9 cellular contexts compared by ENCODE assay signal in genomic region chr16:71210-71539, GRCh38. TPM values are rescaled to one million over a fixed set of nuclear protein-coding genes. Genes with fewer than 3 reads are reported as not detected.
DNase-seq lines count a peak whose midpoint lies in the region; ATAC-seq, FAIRE-seq and TF ChIP-seq lines count a peak whose summit lies in the region.
"Had no signal": no experiment of that assay in that cellular context is flagged by ENCODE, and none has a peak within 500 bp of the region (broad histone marks: within the 10 kb centered on the region; RNA-seq: fewer than 3 reads in every experiment).

No MANE protein-coding gene starts in this region.

- H3K4me2 ChIP-seq in GM23338 (peak overlapping the region; percentile 93), astrocyte (ENCODE audit: low read length) (peak overlapping the region; percentile 96), skeletal muscle satellite cell (ENCODE audit: low read length) (peak overlapping the region; percentile 86)

- H3K36me3 ChIP-seq in GM23338 (ENCODE audit: insufficient read depth) (no peaks in the 10 kb centered on the region), astrocyte (ENCODE audit: insufficient read depth, low read length) (no peaks in the 10 kb centered on the region), iPS-15b (ENCODE audit: control insufficient read depth, insufficient read depth, low read length) (no peaks in the 10 kb centered on the region), skeletal muscle satellite cell (ENCODE audit: insufficient read depth, low read length) (peaks cover 11% of the 10 kb centered on the region)

- H3K27ac ChIP-seq in GM23338 (ENCODE audit: low read depth) (peak overlapping the region; percentile 27), astrocyte (ENCODE audit: low read depth, low read length) (peak overlapping the region; percentile 54)

- H3K9me3 Mint-ChIP-seq in GM23338: no peaks in the 10 kb centered on the region
- H3K9me3 Mint-ChIP-seq in astrocyte (ENCODE audit: unreplicated experiment): no peaks in the 10 kb centered on the region

- H3K27ac Mint-ChIP-seq in GM23338: no peak overlapping the region
- peak overlapping the region; percentile 72 for H3K27ac Mint-ChIP-seq in astrocyte (ENCODE audit: unreplicated experiment)
- H3K27ac Mint-ChIP-seq: T-helper 17 cell had no signal

- no peak for DNase-seq in GM23338 (ENCODE audit: low spot score)
- no peak for DNase-seq in astrocyte (ENCODE audit: low read depth)
- no peak for DNase-seq in HUDEP-2 (lab: John Stamatoyannopoulos, UW; ENCODE audit: unreplicated experiment in 76 of 76)
- no peak for DNase-seq in NK-92 treated with Interleukin-12 subunit alpha and Interleukin-12 subunit beta, amount 100 ng/mL, for 24 hours (lab: John Stamatoyannopoulos, UW)
- DNase-seq in COLO668 (lab: John Stamatoyannopoulos, UW; ENCODE audit: unreplicated experiment): no peak
- DNase-seq: T-helper 17 cell had no signal

- peak overlapping the region; percentile 84 for H3K9ac ChIP-seq in astrocyte (ENCODE audit: low read length)
- peak overlapping the region; percentile 54 for H3K9ac ChIP-seq in iPS-15b (ENCODE audit: low read depth, low read length)
- H3K9ac ChIP-seq in skeletal muscle satellite cell (ENCODE audit: low read depth, low read length): peak overlapping the region; percentile 91

- H3K4me1 Mint-ChIP-seq in GM23338 (peaks cover 48% of the 10 kb centered on the region), astrocyte (ENCODE audit: low read depth, unreplicated experiment) (peaks cover 37% of the 10 kb centered on the region)

- peaks cover 11% of the 10 kb centered on the region; the same call in 1 of the 2 replicates for H3F3A ChIP-seq in GM23338 (replicated peaks; ENCODE audit: low read depth)

- H3K9me3 ChIP-seq in astrocyte (ENCODE audit: insufficient read depth, low read depth, low read length): no peaks in the 10 kb centered on the region
- no peaks in the 10 kb centered on the region for H3K9me3 ChIP-seq in iPS-15b (ENCODE audit: control insufficient read depth, insufficient read depth, low read length)
- no peaks in the 10 kb centered on the region for H3K9me3 ChIP-seq in skeletal muscle satellite cell (replicated peaks; ENCODE audit: low read length)

- peak overlapping the region; percentile 76 for H3K4me3 ChIP-seq in GM23338
- peak overlapping the region; percentile 81 for H3K4me3 ChIP-seq in astrocyte (ENCODE audit: insufficient read depth, low read depth, low read length)
- H3K4me3 ChIP-seq in iPS-15b (ENCODE audit: low read depth, low read length): peak overlapping the region; percentile 79
- peak overlapping the region; percentile 95 for H3K4me3 ChIP-seq in skeletal muscle satellite cell (ENCODE audit: low read length)

- FAIRE-seq in astrocyte (lab: Jason Lieb, UNC): no peak

- H3K4me3 Mint-ChIP-seq in GM23338 (peak overlapping the region; percentile 78), astrocyte (ENCODE audit: unreplicated experiment) (peak overlapping the region; percentile 91)

- no peaks in the 10 kb centered on the region for H3K9me2 ChIP-seq in GM23338 (ENCODE audit: insufficient read depth)

- H3K27me3 ChIP-seq in GM23338 (ENCODE audit: insufficient read depth) (no peaks in the 10 kb centered on the region), astrocyte (ENCODE audit: insufficient read depth, low read length) (no peaks in the 10 kb centered on the region), iPS-15b (ENCODE audit: control insufficient read depth, insufficient read depth, low read length) (no peaks in the 10 kb centered on the region), skeletal muscle satellite cell (ENCODE audit: control insufficient read depth, insufficient read depth, low read length) (no peaks in the 10 kb centered on the region)

- TF ChIP-seq CTCF in GM23338 (conservative IDR thresholded peaks at IDR 0.05; ENCODE audit: low read depth in 2 of 2): no peak
- TF ChIP-seq CTCF in astrocyte (IDR thresholded peaks at IDR 0.05; ENCODE audit: insufficient read depth, low read depth, low read length): no peak

- H3K36me3 Mint-ChIP-seq in GM23338 (ENCODE audit: low read depth) (no peaks in the 10 kb centered on the region), astrocyte (ENCODE audit: low read depth, unreplicated experiment) (no peaks in the 10 kb centered on the region)

- H3K4me1 ChIP-seq in GM23338 (ENCODE audit: insufficient read depth): peaks cover 34% of the 10 kb centered on the region
- peaks cover 43% of the 10 kb centered on the region for H3K4me1 ChIP-seq in astrocyte (ENCODE audit: insufficient read depth, low read length)
- H3K4me1 ChIP-seq in iPS-15b (ENCODE audit: control insufficient read depth, insufficient read depth, low read length): peaks cover 11% of the 10 kb centered on the region
- peaks cover 72% of the 10 kb centered on the region for H3K4me1 ChIP-seq in skeletal muscle satellite cell (ENCODE audit: control insufficient read depth, insufficient read depth, low read length)

- H3K79me2 ChIP-seq in GM23338 (replicated peaks; ENCODE audit: insufficient read depth) (peaks cover 4% of the 10 kb centered on the region; the same call in 1 of the 2 replicates), astrocyte (ENCODE audit: insufficient read depth, low read length) (peaks cover 58% of the 10 kb centered on the region)

- H4K20me1 ChIP-seq in GM23338 (replicated peaks; ENCODE audit: insufficient read depth) (0 out of 2 replicates have a peak, but pooled peaks cover 5% of the 10 kb centered on the region), astrocyte (ENCODE audit: insufficient read depth, low read length) (peaks cover 56% of the 10 kb centered on the region)

- ATAC-seq in GM23338: no peak
- no peak for ATAC-seq in HG03139 (IDR thresholded peaks at IDR 0.05; ENCODE audit: unreplicated experiment)
- ATAC-seq: T-helper 17 cell had no signal

- H2AFZ ChIP-seq in GM23338 (no peak overlapping the region), astrocyte (ENCODE audit: low read depth, low read length) (no peak overlapping the region)

- H3K27me3 Mint-ChIP-seq in GM23338 (ENCODE audit: insufficient read depth, low read depth, poor library complexity) (peaks cover 26% of the 10 kb centered on the region), astrocyte (ENCODE audit: low read depth, unreplicated experiment) (no peaks in the 10 kb centered on the region)

TF ChIP-seq in GM23338, 12 proteins besides CTCF, POLR2A, EP300 and RAD21 (continues in another document):
- no peak for TF ChIP-seq ETS1 (IDR thresholded peaks at IDR 0.05)

RNA-seq across cellular contexts. Expression of gene RHBDF1, which starts 1.3 kb away (rescaled TPM):
- 15.3 and 24.5 TPM in 2 replicates for total RNA-seq in GM23338 (2014; rRNA removed; shearing (Covaris generic))
- polyA plus RNA-seq in GM23338 (2016; fragmentation: Nextera tagmentation; extraction: Ambion mirVana): 22.1 and 22.6 TPM in 2 replicates
- 45.6 and 55.5 TPM in 2 replicates for total RNA-seq in astrocyte
- 33.2 and 35.0 TPM in 2 replicates for total RNA-seq in skeletal muscle satellite cell (2012; rRNA removed)

RNA-seq across cellular contexts. Expression of gene MPG, which starts 6.8 kb away (rescaled TPM):
- total RNA-seq in GM23338 (2014; rRNA removed; shearing (Covaris generic)): 57.8 and 91.1 TPM in 2 replicates
- polyA plus RNA-seq in GM23338 (2016; fragmentation: Nextera tagmentation; extraction: Ambion mirVana): 38.0 and 39.2 TPM in 2 replicates
- total RNA-seq in astrocyte: 56.5 and 62.7 TPM in 2 replicates
- total RNA-seq in skeletal muscle satellite cell (2012; rRNA removed): 258 and 274 TPM in 2 replicates

RNA-seq across cellular contexts. Expression of gene SNRNP25, which starts 17.5 kb away (rescaled TPM):
- 31.2 and 34.4 TPM in 2 replicates for total RNA-seq in GM23338 (2014; rRNA removed; shearing (Covaris generic))
- polyA plus RNA-seq in GM23338 (2016; fragmentation: Nextera tagmentation; extraction: Ambion mirVana): 79.5 and 81.6 TPM in 2 replicates
- 34.1 and 35.9 TPM in 2 replicates for total RNA-seq in astrocyte
- 31.2 and 31.4 TPM in 2 replicates for total RNA-seq in skeletal muscle satellite cell (2012; rRNA removed)

RNA-seq across cellular contexts. Expression of gene POLR3K, which starts 17.8 kb away (rescaled TPM):
- total RNA-seq in GM23338 (2014; rRNA removed; shearing (Covaris generic)): 11.7 and 17.8 TPM in 2 replicates
- 58.5 and 60.0 TPM in 2 replicates for polyA plus RNA-seq in GM23338 (2016; fragmentation: Nextera tagmentation; extraction: Ambion mirVana)
- 9.6 and 12.2 TPM in 2 replicates for total RNA-seq in astrocyte
- total RNA-seq in skeletal muscle satellite cell (2012; rRNA removed): 5.3 and 6.8 TPM in 2 replicates
